ENCODE assay signal across 9 cellular contexts in the genomic region with DNA sequence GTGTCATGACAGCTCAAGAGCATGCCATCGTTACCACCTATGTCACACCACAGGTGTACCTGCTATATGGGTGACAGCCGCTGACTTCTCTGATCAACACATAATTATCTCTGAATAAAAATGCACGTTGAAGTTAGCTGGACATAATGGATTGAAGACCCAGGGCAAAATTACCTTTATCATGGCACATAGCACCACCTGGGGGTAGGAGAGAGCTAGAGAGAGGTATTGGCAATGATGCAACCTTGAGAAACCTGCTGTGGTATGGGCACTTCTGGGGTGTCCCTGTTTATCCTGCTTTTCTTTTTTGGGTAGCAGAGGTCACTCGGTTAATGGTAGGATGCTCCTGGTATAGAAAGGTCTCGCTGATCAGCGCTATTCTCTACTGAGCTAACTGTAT.
DNase-seq lines count a peak whose midpoint lies in the region; ATAC-seq, FAIRE-seq and TF ChIP-seq lines count a peak whose summit lies in the region.
"Had no signal": no experiment of that assay in that cellular context is flagged by ENCODE, and none has a peak within 500 bp of the region (broad histone marks: within the 10 kb centered on the region; RNA-seq: fewer than 3 reads in every experiment).

No MANE protein-coding gene starts in this region.

- no peak overlapping the region for H3K9ac ChIP-seq in K562 (ENCODE audit: insufficient read depth in 1 of 2, low read depth in 2 of 2, low read length in 2 of 2)
- H3K9ac ChIP-seq: BLaER1 treated with 17β-estradiol and CSF1 and Interleukin-3, amounts not matched to agents 10 nM and 100 nM had no signal

- POLR2A ChIA-PET in K562 (lab: Yijun Ruan, JAX): no interaction called here

- no peaks in the 10 kb centered on the region for H3K79me2 ChIP-seq in K562 (ENCODE audit: control insufficient read depth, insufficient read depth, low read length)
- H3K79me2 ChIP-seq in osteoblast (ENCODE audit: insufficient read depth, low read length): no peaks in the 10 kb centered on the region

- H2AFZ ChIP-seq in K562 (ENCODE audit: low read depth, low read length) (no peak overlapping the region), osteoblast (ENCODE audit: low read length) (no peak overlapping the region)

- H3K27me3 ChIP-seq in K562 (ENCODE audit: control insufficient read depth in 2 of 2, insufficient read depth in 2 of 2, low read length in 2 of 2) (no peaks in the 10 kb centered on the region), pancreas (no peaks in the 10 kb centered on the region), osteoblast (ENCODE audit: insufficient read depth, low read length) (no peaks in the 10 kb centered on the region)
- H3K27me3 ChIP-seq: BLaER1 treated with 17β-estradiol and CSF1 and Interleukin-3, amounts not matched to agents 10 nM and 100 nM had no signal

- TF ChIP-seq EP300 in K562 (IDR thresholded peaks at IDR 0.05; ENCODE audit: low read length): no peak

- no TSS peak for BruUV-seq in K562 (replicated peaks; lab: Mats Ljungman, UMichigan)

- CTCF ChIA-PET in K562 (lab: Yijun Ruan, JAX; ENCODE audit: low intra/inter-chr PET ratio): no interaction called here

- ATAC-seq in K562: no peak
- peak in 3 of 4 donors; percentile 74 to 84 (median 78) for ATAC-seq in pancreas

- intact Hi-C loops in K562 (cut with micrococcal nuclease) (no loop called here), pancreas (cut with DNase I) (no loop called here)

- TF ChIP-seq CTCF in K562 (IDR thresholded peaks at IDR 0.05 in 2 of 3, conservative IDR thresholded peaks at IDR 0.05 in 1 of 3; ENCODE audit: insufficient read depth in 2 of 3, low read depth in 1 of 3, low read length in 3 of 3) (no peak), pancreas (IDR thresholded peaks at IDR 0.05) (peak in 2 of 4 donors; percentile 18 to 37), osteoblast (IDR thresholded peaks at IDR 0.05; ENCODE audit: extremely low read depth, low read depth, low read length) (no peak)

- WGBS in K562 (ENCODE audit: insufficient coverage, low coverage, missing lambda C conversion rate): 1% methylated on average over 6 of the region's 6 CpGs
- WGBS in pancreas, 2 donors: 44 to 51% methylated on average over 6 of the region's 6 CpGs

- H3K9me3 ChIP-seq in K562 (replicated peaks; ENCODE audit: control insufficient read depth, insufficient read depth, low read depth, low read length) (no peaks in the 10 kb centered on the region), pancreas (no peaks in the 10 kb centered on the region), osteoblast (ENCODE audit: low read depth, low read length) (no peaks in the 10 kb centered on the region)
- H3K9me3 ChIP-seq: BLaER1 treated with 17β-estradiol and CSF1 and Interleukin-3, amounts not matched to agents 10 nM and 100 nM had no signal

- H4K20me1 ChIP-seq in K562 (replicated peaks; ENCODE audit: control insufficient read depth, insufficient read depth, low read length) (no peaks in the 10 kb centered on the region), osteoblast (ENCODE audit: insufficient read depth, low read length) (no peaks in the 10 kb centered on the region)
- H4K20me1 ChIP-seq: BLaER1 treated with 17β-estradiol and CSF1 and Interleukin-3, amounts not matched to agents 10 nM and 100 nM had no signal

- H3K9me1 ChIP-seq in K562 (ENCODE audit: control insufficient read depth, insufficient read depth, low read length): no peaks in the 10 kb centered on the region

- DNase-seq in NCI-H82 (lab: John Stamatoyannopoulos, UW): peak; percentile 69
- no peak for DNase-seq in NCI-H82 treated with DMSO at 0.1 percent for 48 hours (lab: John Stamatoyannopoulos, UW; ENCODE audit: unreplicated experiment)
- DNase-seq in NCI-H1092 (lab: John Stamatoyannopoulos, UW): peak; percentile 81
- no peak for DNase-seq in K562 (ENCODE audit: extremely low read depth in 1 of 4, low spot score in 3 of 4)
- peak in 1 of 6 donors; percentile 30 for DNase-seq in pancreas
- no peak for DNase-seq in DMS79 treated with DMSO at 0.1 percent for 48 hours (lab: John Stamatoyannopoulos, UW)
- no peak for DNase-seq in osteoblast (ENCODE audit: insufficient read length, low spot score, missing footprints)
- no peak for DNase-seq in SK-N-DZ (ENCODE audit: low spot score)

- H3K4me2 ChIP-seq in K562 (ENCODE audit: insufficient read depth, low read length) (no peak overlapping the region), osteoblast (ENCODE audit: insufficient read depth, low read length) (no peak overlapping the region)
- H3K4me2 ChIP-seq: BLaER1 treated with 17β-estradiol and CSF1 and Interleukin-3, amounts not matched to agents 10 nM and 100 nM had no signal

- H3K36me3 ChIP-seq in K562 (ENCODE audit: control insufficient read depth, insufficient read depth, low read length) (no peaks in the 10 kb centered on the region), pancreas (no peaks in the 10 kb centered on the region), osteoblast (ENCODE audit: insufficient read depth, low read length) (no peaks in the 10 kb centered on the region)
- H3K36me3 ChIP-seq: BLaER1 treated with 17β-estradiol and CSF1 and Interleukin-3, amounts not matched to agents 10 nM and 100 nM had no signal

- in situ Hi-C loops in K562 (cut with MboI): no loop called here

- H3K4me3 ChIP-seq in K562 (no peak overlapping the region), pancreas (no peak overlapping the region), osteoblast (ENCODE audit: insufficient read depth, low read length) (no peak overlapping the region)
- H3K4me3 ChIP-seq: BLaER1 treated with 17β-estradiol and CSF1 and Interleukin-3, amounts not matched to agents 10 nM and 100 nM had no signal

- H3K27ac ChIP-seq in K562 (ENCODE audit: extremely low read depth, low read depth, low read length): no peak overlapping the region
- no peak overlapping the region for H3K27ac ChIP-seq in pancreas
- H3K27ac ChIP-seq in osteoblast (ENCODE audit: low read depth, low read length): no peak overlapping the region
- H3K27ac ChIP-seq: BLaER1 treated with 17β-estradiol and CSF1 and Interleukin-3, amounts not matched to agents 10 nM and 100 nM had no signal

- no peak for TF ChIP-seq POLR2A in K562 (conservative IDR thresholded peaks at IDR 0.05)

- no peak for FAIRE-seq in K562 (lab: Jason Lieb, UNC)
- FAIRE-seq in pancreas (lab: Jason Lieb, UNC): no peak

- H3K4me1 ChIP-seq in K562 (replicated peaks in 1 of 2; ENCODE audit: control insufficient read depth in 2 of 2, insufficient read depth in 2 of 2, low read length in 2 of 2) (no peaks in the 10 kb centered on the region), pancreas (no peaks in the 10 kb centered on the region), osteoblast (ENCODE audit: insufficient read depth, low read length) (no peaks in the 10 kb centered on the region)
- H3K4me1 ChIP-seq: BLaER1 treated with 17β-estradiol and CSF1 and Interleukin-3, amounts not matched to agents 10 nM and 100 nM had no signal

- TF ChIP-seq RAD21 in K562 (CRISPR knock-in tag; conservative IDR thresholded peaks at IDR 0.05 in 1 of 2, IDR thresholded peaks at IDR 0.05 in 1 of 2): no peak

TF ChIP-seq in K562, 482 proteins besides CTCF, POLR2A, EP300 and RAD21:
- TF ChIP-seq PML (IDR thresholded peaks at IDR 0.05; ENCODE audit: low read length) (no peak), CEBPG (CRISPR knock-in tag; IDR thresholded peaks at IDR 0.05) (peak; percentile 43; the same call in 1 of the 2 replicates), CEBPG (tag; conservative IDR thresholded peaks at IDR 0.05 in 1 of 2, IDR thresholded peaks at IDR 0.05 in 1 of 2) (0 out of 4 replicates have a peak, but pooled peaks of 1 of the 2 experiments have one; percentile 9), GATA2 (CRISPR knock-in tag; IDR thresholded peaks at IDR 0.05) (no peak)
- TF ChIP-seq, protein P1, sequence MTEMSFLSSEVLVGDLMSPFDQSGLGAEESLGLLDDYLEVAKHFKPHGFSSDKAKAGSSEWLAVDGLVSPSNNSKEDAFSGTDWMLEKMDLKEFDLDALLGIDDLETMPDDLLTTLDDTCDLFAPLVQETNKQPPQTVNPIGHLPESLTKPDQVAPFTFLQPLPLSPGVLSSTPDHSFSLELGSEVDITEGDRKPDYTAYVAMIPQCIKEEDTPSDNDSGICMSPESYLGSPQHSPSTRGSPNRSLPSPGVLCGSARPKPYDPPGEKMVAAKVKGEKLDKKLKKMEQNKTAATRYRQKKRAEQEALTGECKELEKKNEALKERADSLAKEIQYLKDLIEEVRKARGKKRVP (CRISPR knock-in tag; IDR thresholded peaks at IDR 0.05): peak; percentile 56; the same call in 1 of the 2 replicates

Comparison
In these comparisons a context has a peak if more than half of its experiments do, and no peak if none do; other contexts are left out.
1. DNase-seq: peak in NCI-H82 (single experiment) and NCI-H1092 (single experiment); none in NCI-H82 treated with DMSO at 0.1 percent for 48 hours (single experiment), K562 (0 of 4), DMS79 treated with DMSO at 0.1 percent for 48 hours (single experiment), osteoblast (single experiment) and SK-N-DZ (single experiment).